In genomic region chr10:30420266-30420665, GRCh38 we compare ENCODE assay signal across 12 cellular contexts. TPM values are rescaled to one million over a fixed set of nuclear protein-coding genes. Genes with fewer than 3 reads are reported as not detected.
DNase-seq lines count a peak whose midpoint lies in the region; ATAC-seq, FAIRE-seq and TF ChIP-seq lines count a peak whose summit lies in the region.
"Had no signal": no experiment of that assay in that cellular context is flagged by ENCODE, and none has a peak within 500 bp of the region (broad histone marks: within the 10 kb centered on the region; RNA-seq: fewer than 3 reads in every experiment).

No MANE protein-coding gene starts in this region.

- H3K4me2 ChIP-seq in GM23338, result no peak overlapping the region
- H3K4me2 ChIP-seq: smooth muscle cell had no signal

- H3K4me1 Mint-ChIP-seq in GM23338, result peaks cover 22% of the 10 kb centered on the region

- no peaks in the 10 kb centered on the region for H3F3A ChIP-seq in GM23338 (replicated peaks; ENCODE audit: low read depth)

- 0 out of 2 replicates have a peak, but pooled peaks cover under 1% of the 10 kb centered on the region for H3K9me2 ChIP-seq in GM23338 (ENCODE audit: insufficient read depth)

- intact Hi-C loops in uterus (cut with DNase I; ENCODE audit: low total_unique reads), result no loop called here

- no peaks in the 10 kb centered on the region for H4K20me1 ChIP-seq in GM23338 (replicated peaks; ENCODE audit: insufficient read depth)

- H3K9me3 ChIP-seq in uterus, result no peaks in the 10 kb centered on the region

- no peaks in the 10 kb centered on the region for H3K36me3 ChIP-seq in GM06990 (ENCODE audit: control insufficient read depth, insufficient read depth, low read length)
- no peaks in the 10 kb centered on the region for H3K36me3 ChIP-seq in uterus
- H3K36me3 ChIP-seq in GM23338 (ENCODE audit: insufficient read depth), result no peaks in the 10 kb centered on the region

- TF ChIP-seq CTCF in GM06990 (IDR thresholded peaks at IDR 0.05; ENCODE audit: insufficient read depth, low read length, poor library complexity, severe bottlenecking) (no peak), uterus (IDR thresholded peaks at IDR 0.05) (no peak), GM23338 (conservative IDR thresholded peaks at IDR 0.05; ENCODE audit: low read depth in 2 of 2) (no peak)

- ATAC-seq in GM19395 (IDR thresholded peaks at IDR 0.05; ENCODE audit: unreplicated experiment), result peak; percentile 52
- peak; percentile 63 for ATAC-seq in HG02852 (IDR thresholded peaks at IDR 0.05; ENCODE audit: unreplicated experiment)
- ATAC-seq in HG03521 (IDR thresholded peaks at IDR 0.05; ENCODE audit: unreplicated experiment), result peak; percentile 68
- ATAC-seq in GM23338, result no peak

- no peaks in the 10 kb centered on the region for H3K79me2 ChIP-seq in GM23338 (replicated peaks; ENCODE audit: insufficient read depth)

- H3K27me3 ChIP-seq in GM06990 (replicated peaks; ENCODE audit: control insufficient read depth, insufficient read depth, low read length) (no peaks in the 10 kb centered on the region), uterus (no peaks in the 10 kb centered on the region), GM23338 (ENCODE audit: insufficient read depth) (no peaks in the 10 kb centered on the region)

- no peak overlapping the region for H3K4me3 Mint-ChIP-seq in GM23338

- TF ChIP-seq POLR2A in uterus (IDR thresholded peaks at IDR 0.05), result no peak

- H2AFZ ChIP-seq in GM23338, result no peak overlapping the region

- H3K27ac ChIP-seq in uterus, result no peak overlapping the region
- H3K27ac ChIP-seq in GM23338 (ENCODE audit: low read depth), result no peak overlapping the region

- H3K9me3 Mint-ChIP-seq in GM23338, result no peaks in the 10 kb centered on the region

- DNase-seq in GM06990 (ENCODE audit: extremely low read depth, insufficient read length), result peak; percentile 60
- DNase-seq in uterus, result no peak
- no peak for DNase-seq in HTR-8/SVneo (ENCODE audit: insufficient read length, low spot score)
- no peak for DNase-seq in GM23338 (ENCODE audit: low spot score)
- no peak for DNase-seq in mucosa of gallbladder (ENCODE audit: low spot score)
- DNase-seq: central memory CD4-positive, alpha-beta T cell; GF-D8; SHP77 treated with DMSO at 0.1 percent for 48 hours had no signal

- H3K4me3 ChIP-seq in GM06990 (replicated peaks; ENCODE audit: low read depth, low read length) (no peak overlapping the region), uterus (no peak overlapping the region), GM23338 (no peak overlapping the region)
- H3K4me3 ChIP-seq: smooth muscle cell had no signal

- no peak for FAIRE-seq in HTR-8/SVneo (lab: Jason Lieb, UNC)

- H3K4me1 ChIP-seq in uterus (no peaks in the 10 kb centered on the region), GM23338 (ENCODE audit: insufficient read depth) (peaks cover 27% of the 10 kb centered on the region)

- no peak overlapping the region for H3K27ac Mint-ChIP-seq in GM23338

- peaks cover 7% of the 10 kb centered on the region for H3K27me3 Mint-ChIP-seq in GM23338 (ENCODE audit: insufficient read depth, low read depth, poor library complexity)

- no peaks in the 10 kb centered on the region for H3K36me3 Mint-ChIP-seq in GM23338 (ENCODE audit: low read depth)

TF ChIP-seq in GM23338, 12 proteins besides CTCF, POLR2A, EP300 and RAD21:
- TF ChIP-seq STAT1 (IDR thresholded peaks at IDR 0.05; ENCODE audit: unreplicated experiment) (no peak), POLR2AphosphoS5 (IDR thresholded peaks at IDR 0.05; ENCODE audit: low read depth) (no peak)
TF ChIP-seq in GM23338: peak in this region for 0.

RNA-seq across cellular contexts. Expression of gene MAP3K8, which starts 13.7 kb away (rescaled TPM):
- total RNA-seq in uterus (10 to 100 TPM; 13.3 to 63.0 (median 24.4) TPM), mucosa of gallbladder (17.5 TPM)
- 3.5 and 6.1 TPM in 2 replicates for total RNA-seq in GM23338 (2014; rRNA removed; shearing (Covaris generic))
- 4.7 and 5.0 TPM in 2 replicates for polyA plus RNA-seq in GM23338 (2016; fragmentation: Nextera tagmentation; extraction: Ambion mirVana)
